In genomic region chr7:98283887-98284222, GRCh38 we compare ENCODE assay signal across 10 cellular contexts. TPM values are rescaled to one million over a fixed set of nuclear protein-coding genes. Genes with fewer than 3 reads are reported as not detected.
DNase-seq lines count a peak whose midpoint lies in the region; ATAC-seq and TF ChIP-seq lines count a peak whose summit lies in the region.
"Had no signal": no experiment of that assay in that cellular context is flagged by ENCODE, and none has a peak within 500 bp of the region (broad histone marks: within the 10 kb centered on the region; RNA-seq: fewer than 3 reads in every experiment).

No MANE protein-coding gene starts in this region.

- peak overlapping the region; percentile 84 to 97 (median 94); a peak in 19 of 20 replicates for H3K4me3 ChIP-seq in BLaER1 treated with 17β-estradiol and CSF1 and Interleukin-3, amounts not matched to agents 10 nM and 100 nM
- H3K4me3 ChIP-seq in SK-N-SH (ENCODE audit: low read depth in 2 of 2, low read length in 1 of 2): peak overlapping the region; percentile 80 to 92
- peak overlapping the region; percentile 93 for H3K4me3 ChIP-seq in fibroblast of mammary gland (ENCODE audit: control insufficient read depth, low read depth, low read length)
- H3K4me3 ChIP-seq in parathyroid adenoma (ENCODE audit: low read depth, low read length): peak overlapping the region; percentile 86

- no peak for TF ChIP-seq EP300 in SK-N-SH (IDR thresholded peaks at IDR 0.05; ENCODE audit: borderline replicate concordance in 1 of 2, low read depth in 1 of 2, low read length in 1 of 2)

- TF ChIP-seq RAD21 in SK-N-SH (IDR thresholded peaks at IDR 0.05; ENCODE audit: low read length): no peak

- peaks cover 14 to 63% (median 56%) of the 10 kb centered on the region in 11 experiments; a peak in 21 of 22 replicates for H3K36me3 ChIP-seq in BLaER1 treated with 17β-estradiol and CSF1 and Interleukin-3, amounts not matched to agents 10 nM and 100 nM
- H3K36me3 ChIP-seq in SK-N-SH (replicated peaks in 1 of 2; ENCODE audit: control insufficient read depth in 1 of 2, insufficient read depth in 2 of 2, low read length in 1 of 2): peaks cover 0 to 18% of the 10 kb centered on the region in 2 experiments
- H3K36me3 ChIP-seq in parathyroid adenoma (ENCODE audit: control insufficient read depth, insufficient read depth, low read length): no peaks in the 10 kb centered on the region

- no peaks in the 10 kb centered on the region for H3K27me3 ChIP-seq in BLaER1 treated with 17β-estradiol and CSF1 and Interleukin-3, amounts not matched to agents 10 nM and 100 nM
- no peaks in the 10 kb centered on the region for H3K27me3 ChIP-seq in SK-N-SH (ENCODE audit: insufficient read depth)
- H3K27me3 ChIP-seq in parathyroid adenoma (ENCODE audit: control insufficient read depth, insufficient read depth, low read length): no peaks in the 10 kb centered on the region

- ATAC-seq in GM18909 (IDR thresholded peaks at IDR 0.05; ENCODE audit: poor library complexity, unreplicated experiment) (no peak), GM18519 (IDR thresholded peaks at IDR 0.05; ENCODE audit: low FRiP score, unreplicated experiment) (no peak)

- WGBS in SK-N-SH (ENCODE audit: low lambda C conversion rate): 70% methylated on average over 4 of the region's 8 CpGs

- H3K9me3 ChIP-seq in BLaER1 treated with 17β-estradiol and CSF1 and Interleukin-3, amounts not matched to agents 10 nM and 100 nM (replicated peaks in 1 of 11): no peaks in the 10 kb centered on the region
- H3K9me3 ChIP-seq in SK-N-SH (no peaks in the 10 kb centered on the region), parathyroid adenoma (ENCODE audit: control insufficient read depth, low read length) (no peaks in the 10 kb centered on the region)

- H3K79me2 ChIP-seq in SK-N-SH (ENCODE audit: insufficient read depth) (peaks cover 72% of the 10 kb centered on the region), parathyroid adenoma (peaks cover 21% of the 10 kb centered on the region)

- DNase-seq in SK-N-SH (no peak), fibroblast of mammary gland (ENCODE audit: low read depth) (no peak), NCI-H1417 (lab: John Stamatoyannopoulos, UW) (no peak), hepatic stellate cell (ENCODE audit: low spot score) (no peak)

- H2AFZ ChIP-seq in SK-N-SH (ENCODE audit: low read depth) (no peak overlapping the region), parathyroid adenoma (no peak overlapping the region)

- peaks cover 6% of the 10 kb centered on the region for H3F3A ChIP-seq in SK-N-SH (replicated peaks; ENCODE audit: insufficient read depth)

- peak overlapping the region; percentile 95 to 100 (median 99) for H3K4me2 ChIP-seq in BLaER1 treated with 17β-estradiol and CSF1 and Interleukin-3, amounts not matched to agents 10 nM and 100 nM
- H3K4me2 ChIP-seq in SK-N-SH: peak overlapping the region; percentile 96
- H3K4me2 ChIP-seq in parathyroid adenoma (ENCODE audit: low read length): peak overlapping the region; percentile 82
- H3K4me2 ChIP-seq: KMS-11 had no signal

- peaks cover 52 to 81% (median 74%) of the 10 kb centered on the region in 10 experiments for H3K4me1 ChIP-seq in BLaER1 treated with 17β-estradiol and CSF1 and Interleukin-3, amounts not matched to agents 10 nM and 100 nM
- H3K4me1 ChIP-seq in SK-N-SH (ENCODE audit: control insufficient read depth in 1 of 2, insufficient read depth in 2 of 2, low read depth in 1 of 2, low read length in 1 of 2): peaks cover 35 to 58% of the 10 kb centered on the region in 2 experiments; a peak in 3 of 4 replicates
- peaks cover 16% of the 10 kb centered on the region for H3K4me1 ChIP-seq in parathyroid adenoma

- POLR2A ChIA-PET in SK-N-SH (lab: Yijun Ruan, JAX): no interaction called here

- H3K9ac ChIP-seq in BLaER1 treated with 17β-estradiol and CSF1 and Interleukin-3, amounts not matched to agents 10 nM and 100 nM: peak overlapping the region; percentile 96 to 99 (median 97)
- H3K9ac ChIP-seq in SK-N-SH (peak overlapping the region; percentile 96; the same call in 1 of the 2 replicates), parathyroid adenoma (no peak overlapping the region)
- H3K9ac ChIP-seq: KMS-11 had no signal

- CTCF ChIA-PET in SK-N-SH (lab: Yijun Ruan, JAX): interaction anchor here (1.5 to 3.9 kb wide), 3 partner anchors 10 to 137 kb away, joined by 5 to 27 read pairs (median 5); no protein-coding TSS in a partner anchor

- peaks cover 55 to 68% (median 57%) of the 10 kb centered on the region in 11 experiments for H4K20me1 ChIP-seq in BLaER1 treated with 17β-estradiol and CSF1 and Interleukin-3, amounts not matched to agents 10 nM and 100 nM
- H4K20me1 ChIP-seq in SK-N-SH (ENCODE audit: insufficient read depth): peaks cover 53% of the 10 kb centered on the region

- TF ChIP-seq CTCF in SK-N-SH (IDR thresholded peaks at IDR 0.05) (no peak), fibroblast of mammary gland (conservative IDR thresholded peaks at IDR 0.05; ENCODE audit: control insufficient read depth, insufficient read depth, low read depth, low read length) (no peak), parathyroid adenoma (IDR thresholded peaks at IDR 0.05) (no peak)

- H3K9me2 ChIP-seq in SK-N-SH: no peaks in the 10 kb centered on the region

- H3K27ac ChIP-seq in BLaER1 treated with 17β-estradiol and CSF1 and Interleukin-3, amounts not matched to agents 10 nM and 100 nM: peak overlapping the region; percentile 91 to 98 (median 95)
- H3K27ac ChIP-seq in SK-N-SH (ENCODE audit: low read depth in 2 of 2, low read length in 1 of 2): peak overlapping the region; percentile 53 to 75
- peak overlapping the region; percentile 36 for H3K27ac ChIP-seq in parathyroid adenoma
- H3K27ac ChIP-seq: KMS-11, SK-N-MC had no signal

TF ChIP-seq in SK-N-SH, 30 proteins besides CTCF, POLR2A, EP300 and RAD21:
- TF ChIP-seq GABPA (IDR thresholded peaks at IDR 0.05; ENCODE audit: low read depth) (no peak), MEF2A (IDR thresholded peaks at IDR 0.05; ENCODE audit: borderline replicate concordance, low read depth) (no peak), FOSL2 (IDR thresholded peaks at IDR 0.05; ENCODE audit: borderline replicate concordance, low read depth) (no peak)

RNA-seq across cellular contexts. Expression of gene BRI3, which starts 2.4 kb away (rescaled TPM):
- polyA plus RNA-seq in SK-N-SH (2012; rRNA removed): 108 and 128 TPM in 2 replicates
- 138 and 139 TPM in 2 replicates for polyA plus RNA-seq in SK-N-SH (2012; cell fraction: cytosol; rRNA removed)
- polyA plus RNA-seq in SK-N-SH (2012; cell fraction: nucleus; rRNA removed): 49.3 and 55.5 TPM in 2 replicates

RNA-seq across cellular contexts. Expression of gene TECPR1, which starts 31.8 kb away (rescaled TPM):
- 6.6 and 6.8 TPM in 2 replicates for polyA plus RNA-seq in SK-N-SH (2012; rRNA removed)
- 3.3 and 4.3 TPM in 2 replicates for polyA plus RNA-seq in SK-N-SH (2012; cell fraction: cytosol; rRNA removed)
- 26.3 and 41.0 TPM in 2 replicates for polyA plus RNA-seq in SK-N-SH (2012; cell fraction: nucleus; rRNA removed)

Comparison
In these comparisons a context has a peak if more than half of its experiments do, and no peak if none do; other contexts are left out.
1. H3K27ac ChIP-seq: peak in every context shown above with its lines; median percentile 95 in BLaER1 treated with 17β-estradiol and CSF1 and Interleukin-3, amounts not matched to agents 10 nM and 100 nM; 64 in SK-N-SH; 36 in parathyroid adenoma.